25 cellular contexts compared by ENCODE assay signal in genomic region chr5:150168864-150169263, GRCh38. TPM values are rescaled to one million over a fixed set of nuclear protein-coding genes. Genes with fewer than 3 reads are reported as not detected.
DNase-seq lines count a peak whose midpoint lies in the region; ATAC-seq, FAIRE-seq and TF ChIP-seq lines count a peak whose summit lies in the region.
"Had no signal": no experiment of that assay in that cellular context is flagged by ENCODE, and none has a peak within 500 bp of the region (broad histone marks: within the 10 kb centered on the region; RNA-seq: fewer than 3 reads in every experiment).

No MANE protein-coding gene starts in this region.

- no peaks in the 10 kb centered on the region for H3K4me1 ChIP-seq in right lobe of liver
- peaks cover 17% of the 10 kb centered on the region for H3K4me1 ChIP-seq in HepG2 (ENCODE audit: insufficient read depth, low read length)
- H3K4me1 ChIP-seq in neural progenitor cell = peaks cover 16% of the 10 kb centered on the region
- peaks cover under 1 to 5% of the 10 kb centered on the region in 2 donors for H3K4me1 ChIP-seq in ascending aorta

- CTCF ChIA-PET in HepG2 (lab: Yijun Ruan, JAX; ENCODE audit: low intra/inter-chr PET ratio, low total read pairs) = no interaction called here

- no peak for DNase-seq in right lobe of liver
- no peak for DNase-seq in HepG2 (ENCODE audit: low spot score)
- no peak for DNase-seq in left colon
- DNase-seq in neural progenitor cell (ENCODE audit: low spot score) = no peak
- no peak for DNase-seq in NCI-H748 treated with DMSO at 0.1 percent for 48 hours (lab: John Stamatoyannopoulos, UW)
- DNase-seq in ascending aorta (ENCODE audit: low spot score in 2 of 2) = no peak
- no peak for DNase-seq in activated T-helper 1 cell treated with anti-CD3 and anti-CD28 coated beads, Interleukin-12 subunit alpha, Interleukin-12 subunit beta, Interleukin-2, Interleukin-4 antibody, amounts not matched to agents 30 ng/mL and 10 ng/mL and 1 ng/mL, durations not matched to agents 14 hours and 24 hours and 36 hours (ENCODE audit: low spot score)
- DNase-seq: Caco-2; CD4-positive, alpha-beta T cell; DMS153; EL; NCI-H1092 treated with DMSO at 0.1 percent for 48 hours; NCI-H146; NCI-H2029 treated with DMSO at 0.1 percent for 48 hours; NCI-H2171 treated with DMSO at 0.1 percent for 48 hours; NCI-H446; NCI-H526 treated with DMSO at 0.1 percent for 48 hours; OCI-M1; SIG-M5 had no signal

- no peak for TF ChIP-seq EP300 in HepG2 (IDR thresholded peaks at IDR 0.05; ENCODE audit: low read depth in 2 of 2, low read length in 2 of 2)
- no peak for TF ChIP-seq EP300 in HepG2 (CRISPR knock-in tag; IDR thresholded peaks at IDR 0.05; ENCODE audit: borderline replicate concordance)

- H3K36me3 Mint-ChIP-seq in neural progenitor cell = no peaks in the 10 kb centered on the region
- no peaks in the 10 kb centered on the region for H3K36me3 Mint-ChIP-seq in activated T-helper 1 cell treated with anti-CD3 and anti-CD28 coated beads, Interleukin-12 subunit alpha, Interleukin-12 subunit beta, Interleukin-2, Interleukin-4 antibody, amounts not matched to agents 30 ng/mL and 10 ng/mL and 1 ng/mL, durations not matched to agents 14 hours and 24 hours and 36 hours (ENCODE audit: low read depth)

- no TSS peak for BruUV-seq in HepG2 (replicated peaks; lab: Mats Ljungman, UMichigan)

- no peak overlapping the region for H3K27ac ChIP-seq in right lobe of liver
- no peak overlapping the region for H3K27ac ChIP-seq in HepG2 (ENCODE audit: extremely low read length, insufficient read depth, low read length)
- H3K27ac ChIP-seq in neural progenitor cell = no peak overlapping the region
- H3K27ac ChIP-seq in ascending aorta = no peak overlapping the region
- H3K27ac ChIP-seq: A549 had no signal

- no peak for TF ChIP-seq RAD21 in HepG2 (CRISPR knock-in tag; IDR thresholded peaks at IDR 0.05)

- FAIRE-seq in HepG2 (lab: Jason Lieb, UNC) = no peak
- FAIRE-seq: A549, GM12878, GM19239, H1 had no signal

- no peak for TF ChIP-seq CTCF in right lobe of liver (IDR thresholded peaks at IDR 0.05)
- no peak for TF ChIP-seq CTCF in HepG2 (CRISPR knock-in tag; IDR thresholded peaks at IDR 0.05)
- TF ChIP-seq CTCF in neural progenitor cell (IDR thresholded peaks at IDR 0.05) = no peak
- no peak for TF ChIP-seq CTCF in ascending aorta (IDR thresholded peaks at IDR 0.05)

- H3K36me3 ChIP-seq in right lobe of liver (no peaks in the 10 kb centered on the region), HepG2 (replicated peaks in 1 of 2; ENCODE audit: control insufficient read depth in 1 of 2, insufficient read depth in 2 of 2, low read length in 2 of 2) (no peaks in the 10 kb centered on the region), neural progenitor cell (no peaks in the 10 kb centered on the region), ascending aorta (no peaks in the 10 kb centered on the region)

- H3K4me3 ChIP-seq in right lobe of liver (no peak overlapping the region), HepG2 (replicated peaks in 1 of 3; ENCODE audit: insufficient read depth in 1 of 3, low read depth in 2 of 3, low read length in 3 of 3) (no peak overlapping the region), neural progenitor cell (no peak overlapping the region), ascending aorta (no peak overlapping the region)
- H3K4me3 ChIP-seq: A549, GM12878 had no signal

- peaks cover 47% of the 10 kb centered on the region for H3K27me3 Mint-ChIP-seq in neural progenitor cell (ENCODE audit: insufficient read depth, low read depth)
- peaks cover 56% of the 10 kb centered on the region for H3K27me3 Mint-ChIP-seq in activated T-helper 1 cell treated with anti-CD3 and anti-CD28 coated beads, Interleukin-12 subunit alpha, Interleukin-12 subunit beta, Interleukin-2, Interleukin-4 antibody, amounts not matched to agents 30 ng/mL and 10 ng/mL and 1 ng/mL, durations not matched to agents 14 hours and 24 hours and 36 hours (ENCODE audit: insufficient read depth)

- no peak overlapping the region for H3K4me3 Mint-ChIP-seq in neural progenitor cell
- no peak overlapping the region for H3K4me3 Mint-ChIP-seq in activated T-helper 1 cell treated with anti-CD3 and anti-CD28 coated beads, Interleukin-12 subunit alpha, Interleukin-12 subunit beta, Interleukin-2, Interleukin-4 antibody, amounts not matched to agents 30 ng/mL and 10 ng/mL and 1 ng/mL, durations not matched to agents 14 hours and 24 hours and 36 hours
- H3K4me3 Mint-ChIP-seq: CD4-positive, alpha-beta T cell had no signal

- no peak overlapping the region for H3K9ac ChIP-seq in HepG2 (ENCODE audit: insufficient read depth, low read depth, low read length)
- H3K9ac ChIP-seq in neural progenitor cell = no peak overlapping the region

- no peak overlapping the region for H2AFZ ChIP-seq in HepG2 (ENCODE audit: low read length)
- H2AFZ ChIP-seq in neural progenitor cell (replicated peaks) = no peak overlapping the region

- H3K9me3 ChIP-seq in right lobe of liver (no peaks in the 10 kb centered on the region), HepG2 (ENCODE audit: low read length) (no peaks in the 10 kb centered on the region), neural progenitor cell (ENCODE audit: low read depth) (no peaks in the 10 kb centered on the region), ascending aorta (no peaks in the 10 kb centered on the region)
- H3K9me3 ChIP-seq: A549, Caco-2 had no signal

- intact Hi-C loops in right lobe of liver (cut with DNase I) = loop anchor here in 1 of 2 donors (10.0 kb wide), 1 partner anchor 176 kb away; no protein-coding TSS in a partner anchor
- intact Hi-C loops in HepG2 (cut with micrococcal nuclease; ENCODE audit: unreplicated experiment) = no loop called here
- intact Hi-C loops in left colon (cut with DNase I, micrococcal nuclease) = no loop called here
- intact Hi-C loops in ascending aorta (cut with DNase I) = no loop called here
- intact Hi-C loops in activated T-helper 1 cell treated with anti-CD3 and anti-CD28 coated beads, Interleukin-12 subunit alpha, Interleukin-12 subunit beta, Interleukin-2, Interleukin-4 antibody, amounts not matched to agents 30 ng/mL and 10 ng/mL and 1 ng/mL, durations not matched to agents 14 hours and 24 hours and 36 hours (cut with micrococcal nuclease) = no loop called here

- H3K27me3 ChIP-seq in right lobe of liver = peaks cover 0 to 7% of the 10 kb centered on the region in 2 donors
- peaks cover 1 to 22% of the 10 kb centered on the region in 2 experiments; a peak in 3 of 5 replicates for H3K27me3 ChIP-seq in HepG2 (ENCODE audit: control insufficient read depth in 1 of 2, insufficient read depth in 2 of 2, low read length in 2 of 2)
- peaks cover 89% of the 10 kb centered on the region for H3K27me3 ChIP-seq in neural progenitor cell
- H3K27me3 ChIP-seq in ascending aorta = no peaks in the 10 kb centered on the region

- H4K20me1 ChIP-seq in HepG2 (ENCODE audit: insufficient read depth, low read length) (no peaks in the 10 kb centered on the region), neural progenitor cell (ENCODE audit: low read depth) (no peaks in the 10 kb centered on the region)

- no peak for TF ChIP-seq POLR2A in right lobe of liver (IDR thresholded peaks at IDR 0.05)
- no peak for TF ChIP-seq POLR2A in HepG2 (IDR thresholded peaks at IDR 0.05; ENCODE audit: insufficient read depth in 1 of 2, low read depth in 2 of 2, low read length in 2 of 2)

- H3K4me1 Mint-ChIP-seq in neural progenitor cell = peaks cover 34% of the 10 kb centered on the region
- no peaks in the 10 kb centered on the region for H3K4me1 Mint-ChIP-seq in activated T-helper 1 cell treated with anti-CD3 and anti-CD28 coated beads, Interleukin-12 subunit alpha, Interleukin-12 subunit beta, Interleukin-2, Interleukin-4 antibody, amounts not matched to agents 30 ng/mL and 10 ng/mL and 1 ng/mL, durations not matched to agents 14 hours and 24 hours and 36 hours (ENCODE audit: low read depth)

- peaks cover 2% of the 10 kb centered on the region for H3K9me3 Mint-ChIP-seq in neural progenitor cell
- H3K9me3 Mint-ChIP-seq in activated T-helper 1 cell treated with anti-CD3 and anti-CD28 coated beads, Interleukin-12 subunit alpha, Interleukin-12 subunit beta, Interleukin-2, Interleukin-4 antibody, amounts not matched to agents 30 ng/mL and 10 ng/mL and 1 ng/mL, durations not matched to agents 14 hours and 24 hours and 36 hours = no peaks in the 10 kb centered on the region
- H3K9me3 Mint-ChIP-seq: CD4-positive, alpha-beta T cell had no signal

- POLR2A ChIA-PET in HepG2 (lab: Yijun Ruan, JAX) = no interaction called here

- ATAC-seq in right lobe of liver (peak in 3 of 4 donors; percentile 17 to 28 (median 25)), HepG2 (no peak), left colon (peak; percentile 35)
- ATAC-seq: GM12878 had no signal

- in situ Hi-C loops in HepG2 (cut with HindIII; ENCODE audit: extremely low pct_ligation_motif_present, low pct_unique_long_range_greater_than_20kb) = no loop called here

- peaks cover 12% of the 10 kb centered on the region for H3F3A ChIP-seq in neural progenitor cell (ENCODE audit: low read depth)

- H3K79me2 ChIP-seq in HepG2 (ENCODE audit: insufficient read depth, low read length) = no peaks in the 10 kb centered on the region
- no peaks in the 10 kb centered on the region for H3K79me2 ChIP-seq in neural progenitor cell (ENCODE audit: low read depth)

- 34% methylated on average over 2 of the region's 3 CpGs for WGBS in right lobe of liver (ENCODE audit: insufficient coverage, low coverage, low lambda C conversion rate, missing lambda C conversion rate)
- 4% methylated on average over 3 of the region's 3 CpGs for WGBS in HepG2 (ENCODE audit: low lambda C conversion rate)

- peak overlapping the region; percentile 48 for H3K27ac Mint-ChIP-seq in neural progenitor cell
- H3K27ac Mint-ChIP-seq in activated T-helper 1 cell treated with anti-CD3 and anti-CD28 coated beads, Interleukin-12 subunit alpha, Interleukin-12 subunit beta, Interleukin-2, Interleukin-4 antibody, amounts not matched to agents 30 ng/mL and 10 ng/mL and 1 ng/mL, durations not matched to agents 14 hours and 24 hours and 36 hours = no peak overlapping the region
- H3K27ac Mint-ChIP-seq: CD4-positive, alpha-beta T cell had no signal

- H3K4me2 ChIP-seq in HepG2 (ENCODE audit: low read depth, low read length) (no peak overlapping the region), neural progenitor cell (no peak overlapping the region)
- H3K4me2 ChIP-seq: A549 had no signal

RNA-seq across cellular contexts. Expression of gene CDX1, which starts 2.3 kb away (rescaled TPM):
- total RNA-seq in right lobe of liver (not detected), HepG2 (2016; rRNA removed; fragmentation: Illumina TruSeq; extraction: Trizol) (not detected in 2 replicates), left colon (100 to 1,000 TPM; 323 to 423 TPM), neural progenitor cell (ENCODE audit: low replicate concordance) (not detected in 2 replicates), ascending aorta (not detected)
- not detected in 2 replicates for total RNA-seq in HepG2 (2016; cell fraction: cytosol; rRNA removed; fragmentation: Illumina TruSeq; extraction: Trizol; ENCODE audit: low read depth)
- total RNA-seq in HepG2 (2016; cell fraction: insoluble cytoplasmic fraction; rRNA removed; fragmentation: Illumina TruSeq; extraction: Trizol) = not detected in 2 replicates
- not detected in 2 replicates for total RNA-seq in HepG2 (2016; cell fraction: membrane; rRNA removed; fragmentation: Illumina TruSeq; extraction: Trizol)
- not detected in 2 replicates for total RNA-seq in HepG2 (2016; cell fraction: nucleus; rRNA removed; fragmentation: Illumina TruSeq; extraction: Trizol)
- 0.05 TPM in 1 of 2 replicates, not detected in the other for polyA plus RNA-seq in HepG2 (2011; rRNA removed)
- not detected in 2 replicates for polyA plus RNA-seq in HepG2 (2011; cell fraction: cytosol; rRNA removed)
- not detected in 2 replicates for polyA plus RNA-seq in HepG2 (2011; cell fraction: nucleus; rRNA removed)
- not detected in 2 replicates for polyA plus RNA-seq in HepG2 (2012)
- not detected in 2 replicates for polyA plus RNA-seq in HepG2 (2016; cell fraction: cytosol; fragmentation: Illumina TruSeq; extraction: Trizol; ENCODE audit: low read depth)
- polyA plus RNA-seq in HepG2 (2016; cell fraction: insoluble cytoplasmic fraction; fragmentation: Illumina TruSeq; extraction: Trizol; ENCODE audit: low read depth) = not detected in 2 replicates
- polyA plus RNA-seq in HepG2 (2016; cell fraction: membrane; fragmentation: Illumina TruSeq; extraction: Trizol; ENCODE audit: low read depth) = not detected in 2 replicates
- not detected in 2 replicates for polyA plus RNA-seq in HepG2 (2016; cell fraction: nucleus; fragmentation: Illumina TruSeq; extraction: Trizol; ENCODE audit: insufficient read depth, low read depth)
- not detected in 2 replicates for polyA minus RNA-seq in HepG2 (2011; rRNA and poly(A)+ RNA removed; ENCODE audit: low replicate concordance)
- not detected in 2 replicates for polyA minus RNA-seq in HepG2 (2011; cell fraction: cytosol; rRNA and poly(A)+ RNA removed)
- polyA minus RNA-seq in HepG2 (2011; cell fraction: nucleus; rRNA and poly(A)+ RNA removed) = not detected in 2 replicates
- not detected in 2 replicates for total RNA-seq in activated T-helper 1 cell treated with anti-CD3 and anti-CD28 coated beads, Interleukin-12 subunit alpha, Interleukin-12 subunit beta, Interleukin-2, Interleukin-4 antibody, amounts not matched to agents 30 ng/mL and 10 ng/mL and 1 ng/mL, durations not matched to agents 14 hours and 24 hours and 36 hours
- total RNA-seq: CD4-positive, alpha-beta T cell; GM12878; H1 had no signal
- polyA plus RNA-seq: A549, GM12878, H1 had no signal

RNA-seq across cellular contexts. Expression of gene PDGFRB, which starts 13.2 kb away (rescaled TPM):
- total RNA-seq in right lobe of liver (10 to 100 TPM in 2 of 6 experiments, 1 to 10 TPM in 4; 6.8 to 19.5 (median 9.4) TPM), HepG2 (2016; rRNA removed; fragmentation: Illumina TruSeq; extraction: Trizol) (1.5 and 4.0 TPM in 2 replicates), left colon (10 to 100 TPM; 14.2 to 26.0 TPM), neural progenitor cell (ENCODE audit: low replicate concordance) (8.9 and 16.6 TPM in 2 replicates), ascending aorta (341 TPM)
- total RNA-seq in HepG2 (2016; cell fraction: cytosol; rRNA removed; fragmentation: Illumina TruSeq; extraction: Trizol; ENCODE audit: low read depth) = 1.3 and 1.5 TPM in 2 replicates
- 2.3 and 5.0 TPM in 2 replicates for total RNA-seq in HepG2 (2016; cell fraction: insoluble cytoplasmic fraction; rRNA removed; fragmentation: Illumina TruSeq; extraction: Trizol)
- 2.2 and 3.9 TPM in 2 replicates for total RNA-seq in HepG2 (2016; cell fraction: membrane; rRNA removed; fragmentation: Illumina TruSeq; extraction: Trizol)
- total RNA-seq in HepG2 (2016; cell fraction: nucleus; rRNA removed; fragmentation: Illumina TruSeq; extraction: Trizol) = 3.0 and 4.6 TPM in 2 replicates
- 15.3 and 21.0 TPM in 2 replicates for polyA plus RNA-seq in HepG2 (2011; rRNA removed)
- 8.7 and 14.4 TPM in 2 replicates for polyA plus RNA-seq in HepG2 (2011; cell fraction: cytosol; rRNA removed)
- 26.2 and 40.5 TPM in 2 replicates for polyA plus RNA-seq in HepG2 (2011; cell fraction: nucleus; rRNA removed)
- polyA plus RNA-seq in HepG2 (2012) = 6.3 and 14.3 TPM in 2 replicates
- 0.71 and 1.4 TPM in 2 replicates for polyA plus RNA-seq in HepG2 (2016; cell fraction: cytosol; fragmentation: Illumina TruSeq; extraction: Trizol; ENCODE audit: low read depth)
- polyA plus RNA-seq in HepG2 (2016; cell fraction: insoluble cytoplasmic fraction; fragmentation: Illumina TruSeq; extraction: Trizol; ENCODE audit: low read depth) = 1.6 TPM in 2 replicates
- polyA plus RNA-seq in HepG2 (2016; cell fraction: membrane; fragmentation: Illumina TruSeq; extraction: Trizol; ENCODE audit: low read depth) = 1.5 and 1.7 TPM in 2 replicates
- 3.9 TPM in 2 replicates for polyA plus RNA-seq in HepG2 (2016; cell fraction: nucleus; fragmentation: Illumina TruSeq; extraction: Trizol; ENCODE audit: insufficient read depth, low read depth)
- polyA minus RNA-seq in HepG2 (2011; rRNA and poly(A)+ RNA removed; ENCODE audit: low replicate concordance) = 9.0 and 60.1 TPM in 2 replicates
- polyA minus RNA-seq in HepG2 (2011; cell fraction: cytosol; rRNA and poly(A)+ RNA removed) = 6.6 and 10.6 TPM in 2 replicates
- 24.5 and 47.1 TPM in 2 replicates for polyA minus RNA-seq in HepG2 (2011; cell fraction: nucleus; rRNA and poly(A)+ RNA removed)
- total RNA-seq in activated T-helper 1 cell treated with anti-CD3 and anti-CD28 coated beads, Interleukin-12 subunit alpha, Interleukin-12 subunit beta, Interleukin-2, Interleukin-4 antibody, amounts not matched to agents 30 ng/mL and 10 ng/mL and 1 ng/mL, durations not matched to agents 14 hours and 24 hours and 36 hours = 0.76 and 1.0 TPM in 2 replicates
- total RNA-seq: CD4-positive, alpha-beta T cell had no signal

RNA-seq across cellular contexts. Expression of gene SLC6A7, which starts 21.0 kb away (rescaled TPM):
- total RNA-seq in right lobe of liver (not detected), HepG2 (2016; rRNA removed; fragmentation: Illumina TruSeq; extraction: Trizol) (not detected in 2 replicates), left colon (10 to 100 TPM; 13.2 to 30.4 TPM), neural progenitor cell (ENCODE audit: low replicate concordance) (not detected in 2 replicates), ascending aorta (not detected)
- not detected in 2 replicates for total RNA-seq in HepG2 (2016; cell fraction: cytosol; rRNA removed; fragmentation: Illumina TruSeq; extraction: Trizol; ENCODE audit: low read depth)
- not detected in 2 replicates for total RNA-seq in HepG2 (2016; cell fraction: insoluble cytoplasmic fraction; rRNA removed; fragmentation: Illumina TruSeq; extraction: Trizol)
- total RNA-seq in HepG2 (2016; cell fraction: membrane; rRNA removed; fragmentation: Illumina TruSeq; extraction: Trizol) = not detected in 2 replicates
- not detected in 2 replicates for total RNA-seq in HepG2 (2016; cell fraction: nucleus; rRNA removed; fragmentation: Illumina TruSeq; extraction: Trizol)
- not detected in 2 replicates for polyA plus RNA-seq in HepG2 (2011; rRNA removed)
- not detected in 2 replicates for polyA plus RNA-seq in HepG2 (2011; cell fraction: cytosol; rRNA removed)
- not detected in 2 replicates for polyA plus RNA-seq in HepG2 (2011; cell fraction: nucleus; rRNA removed)
- polyA plus RNA-seq in HepG2 (2012) = not detected in 2 replicates
- polyA plus RNA-seq in HepG2 (2016; cell fraction: cytosol; fragmentation: Illumina TruSeq; extraction: Trizol; ENCODE audit: low read depth) = not detected in 2 replicates
- not detected in 2 replicates for polyA plus RNA-seq in HepG2 (2016; cell fraction: insoluble cytoplasmic fraction; fragmentation: Illumina TruSeq; extraction: Trizol; ENCODE audit: low read depth)
- not detected in 2 replicates for polyA plus RNA-seq in HepG2 (2016; cell fraction: membrane; fragmentation: Illumina TruSeq; extraction: Trizol; ENCODE audit: low read depth)
- not detected in 2 replicates for polyA plus RNA-seq in HepG2 (2016; cell fraction: nucleus; fragmentation: Illumina TruSeq; extraction: Trizol; ENCODE audit: insufficient read depth, low read depth)
- polyA minus RNA-seq in HepG2 (2011; rRNA and poly(A)+ RNA removed; ENCODE audit: low replicate concordance) = 0.72 TPM in 1 of 2 replicates, not detected in the other
- not detected in 2 replicates for polyA minus RNA-seq in HepG2 (2011; cell fraction: cytosol; rRNA and poly(A)+ RNA removed)
- not detected in 2 replicates for polyA minus RNA-seq in HepG2 (2011; cell fraction: nucleus; rRNA and poly(A)+ RNA removed)
- not detected in 2 replicates for total RNA-seq in activated T-helper 1 cell treated with anti-CD3 and anti-CD28 coated beads, Interleukin-12 subunit alpha, Interleukin-12 subunit beta, Interleukin-2, Interleukin-4 antibody, amounts not matched to agents 30 ng/mL and 10 ng/mL and 1 ng/mL, durations not matched to agents 14 hours and 24 hours and 36 hours
- total RNA-seq: Caco-2; CD4-positive, alpha-beta T cell; RPMI7951 had no signal
- polyA plus RNA-seq: A549, BJ had no signal

Comparison
In these comparisons a context has a peak if more than half of its experiments do, and no peak if none do; other contexts are left out.
1. RNA of gene CDX1, which starts 2.3 kb away (total RNA-seq): 323 to 423 TPM in left colon; not detected in ascending aorta (single experiment), not detected in right lobe of liver, not detected in HepG2, not detected in neural progenitor cell and not detected in activated T-helper 1 cell treated with anti-CD3 and anti-CD28 coated beads, Interleukin-12 subunit alpha, Interleukin-12 subunit beta, Interleukin-2, Interleukin-4 antibody, amounts not matched to agents 30 ng/mL and 10 ng/mL and 1 ng/mL, durations not matched to agents 14 hours and 24 hours and 36 hours; every median in the first group is over 100 times any median in the second.
2. RNA of gene PDGFRB, which starts 13.2 kb away (total RNA-seq): 341 TPM in ascending aorta (single experiment); 14.2 to 26.0 TPM in left colon, 6.8 to 19.5 TPM in right lobe of liver, 8.9 to 16.6 TPM in neural progenitor cell, 1.3 to 5.0 TPM in HepG2 and 0.76 to 1.0 TPM in activated T-helper 1 cell treated with anti-CD3 and anti-CD28 coated beads, Interleukin-12 subunit alpha, Interleukin-12 subunit beta, Interleukin-2, Interleukin-4 antibody, amounts not matched to agents 30 ng/mL and 10 ng/mL and 1 ng/mL, durations not matched to agents 14 hours and 24 hours and 36 hours; every median in the first group is over 10 times any median in the second.
3. RNA of gene SLC6A7, which starts 21.0 kb away (total RNA-seq): 13.2 to 30.4 TPM in left colon; not detected in right lobe of liver, not detected in HepG2, not detected in neural progenitor cell, not detected in ascending aorta (single experiment) and not detected in activated T-helper 1 cell treated with anti-CD3 and anti-CD28 coated beads, Interleukin-12 subunit alpha, Interleukin-12 subunit beta, Interleukin-2, Interleukin-4 antibody, amounts not matched to agents 30 ng/mL and 10 ng/mL and 1 ng/mL, durations not matched to agents 14 hours and 24 hours and 36 hours; every median in the first group is over 10 times any median in the second.